In genomic region chr5:122286547-122286946, GRCh38 we compare ENCODE assay signal across 28 cellular contexts. TPM values are rescaled to one million over a fixed set of nuclear protein-coding genes. Genes with fewer than 3 reads are reported as not detected.
"Had no signal": no experiment of that assay in that cellular context is flagged by ENCODE, and none has a peak within 500 bp of the region (broad histone marks: within the 10 kb centered on the region; RNA-seq: fewer than 3 reads in every experiment).

No MANE protein-coding gene starts in this region.

- ATAC-seq: gastroesophageal sphincter; natural killer cell; sciatic nerve; stimulated activated effector memory CD8-positive, alpha-beta T cell treated with anti-CD3 and anti-CD28 coated beads, Interleukin-12 subunit alpha, Interleukin-12 subunit beta, amount 100 ng/mL, for 72 hours had no signal

- H3K27ac ChIP-seq: breast epithelium, gastroesophageal sphincter, neutrophil, ovary, prostate gland, thoracic aorta, upper lobe of left lung had no signal

- H3K4me3 ChIP-seq: breast epithelium, gastroesophageal sphincter, ovary, prostate gland, thoracic aorta, upper lobe of left lung had no signal

- H3K9me3 ChIP-seq: neutrophil, ovary, prostate gland, thoracic aorta, upper lobe of left lung had no signal

- H3K4me1 Mint-ChIP-seq: activated naive CD4-positive, alpha-beta T cell treated with anti-CD3 and anti-CD28 coated beads, Interleukin-2, amount 10 ng/mL, durations not matched to agents 7 days and 5 days; immature natural killer cell; natural killer cell; stimulated activated effector memory CD8-positive, alpha-beta T cell treated with anti-CD3 and anti-CD28 coated beads, Interleukin-12 subunit alpha, Interleukin-12 subunit beta, amount 100 ng/mL, for 72 hours had no signal

- H3K27ac Mint-ChIP-seq: activated naive CD4-positive, alpha-beta T cell treated with anti-CD3 and anti-CD28 coated beads, Interleukin-2, amount 10 ng/mL, durations not matched to agents 7 days and 5 days; activated T-helper 1 cell treated with anti-CD3 and anti-CD28 coated beads, Interleukin-12 subunit alpha, Interleukin-12 subunit beta, Interleukin-2, Interleukin-4 antibody, amounts not matched to agents 30 ng/mL and 10 ng/mL and 1 ng/mL, durations not matched to agents 14 hours and 24 hours and 36 hours; dendritic cell treated with granulocyte-macrophage colony-stimulating factor and Interleukin-4, amounts not matched to agents 40 ng/mL and 50 ng/mL, for 4 days; immature natural killer cell; natural killer cell; stimulated activated effector memory CD8-positive, alpha-beta T cell treated with anti-CD3 and anti-CD28 coated beads, Interleukin-12 subunit alpha, Interleukin-12 subunit beta, amount 100 ng/mL, for 72 hours; stimulated activated naive CD8-positive, alpha-beta T cell treated with anti-CD3 and anti-CD28 coated beads, Interleukin-15, Interleukin-2, amounts not matched to agents 100 ng/mL and 50 ng/mL, for 24 hours had no signal

- H3K9me3 Mint-ChIP-seq: activated T-helper 1 cell treated with anti-CD3 and anti-CD28 coated beads, Interleukin-12 subunit alpha, Interleukin-12 subunit beta, Interleukin-2, Interleukin-4 antibody, amounts not matched to agents 30 ng/mL and 10 ng/mL and 1 ng/mL, durations not matched to agents 14 hours and 24 hours and 36 hours had no signal

- DNase-seq: activated CD4-positive, alpha-beta T cell treated with anti-CD3 and anti-CD28 coated beads for 4 hours; activated CD4-positive, alpha-beta T cell treated with anti-CD3 and anti-CD28 coated beads, Interleukin-2, amount 50 U/mL, for 48 hours; activated CD8-positive, alpha-beta memory T cell treated with anti-CD3 and anti-CD28 coated beads for 24 hours; activated effector memory CD4-positive, alpha-beta T cell treated with anti-CD3 and anti-CD28 coated beads, Interleukin-2, amount 50 U/mL, for 16 hours; activated naive CD4-positive, alpha-beta T cell treated with anti-CD3 and anti-CD28 coated beads, Interleukin-2, amount 10 ng/mL, durations not matched to agents 7 days and 5 days; amniotic stem cell; central memory CD4-positive, alpha-beta T cell; effector CD4-positive, alpha-beta T cell; hippocampal formation; immature natural killer cell; natural killer cell; ovary; retina; small intestine; stimulated activated CD4-positive, alpha-beta T cell treated with anti-CD3 and anti-CD28 coated beads, Interleukin-4, amount 100 ng/mL, for 24 hours; upper lobe of left lung had no signal

- H3K27me3 ChIP-seq: breast epithelium, gastroesophageal sphincter, neutrophil, ovary, upper lobe of left lung had no signal

- H3K27me3 Mint-ChIP-seq: activated naive CD4-positive, alpha-beta T cell treated with anti-CD3 and anti-CD28 coated beads, Interleukin-2, amount 10 ng/mL, durations not matched to agents 7 days and 5 days; dendritic cell treated with granulocyte-macrophage colony-stimulating factor and Interleukin-4, amounts not matched to agents 40 ng/mL and 50 ng/mL, for 4 days; stimulated activated naive CD8-positive, alpha-beta T cell treated with anti-CD3 and anti-CD28 coated beads, Interleukin-15, Interleukin-2, amounts not matched to agents 100 ng/mL and 50 ng/mL, for 24 hours had no signal

- H3K36me3 ChIP-seq: breast epithelium, gastroesophageal sphincter, neutrophil, ovary, prostate gland, thoracic aorta, upper lobe of left lung had no signal

- H3K4me3 Mint-ChIP-seq: activated naive CD4-positive, alpha-beta T cell treated with anti-CD3 and anti-CD28 coated beads, Interleukin-2, amount 10 ng/mL, durations not matched to agents 7 days and 5 days; activated T-helper 1 cell treated with anti-CD3 and anti-CD28 coated beads, Interleukin-12 subunit alpha, Interleukin-12 subunit beta, Interleukin-2, Interleukin-4 antibody, amounts not matched to agents 30 ng/mL and 10 ng/mL and 1 ng/mL, durations not matched to agents 14 hours and 24 hours and 36 hours; dendritic cell treated with granulocyte-macrophage colony-stimulating factor and Interleukin-4, amounts not matched to agents 40 ng/mL and 50 ng/mL, for 4 days; immature natural killer cell; natural killer cell; stimulated activated effector memory CD8-positive, alpha-beta T cell treated with anti-CD3 and anti-CD28 coated beads, Interleukin-12 subunit alpha, Interleukin-12 subunit beta, amount 100 ng/mL, for 72 hours; stimulated activated naive CD8-positive, alpha-beta T cell treated with anti-CD3 and anti-CD28 coated beads, Interleukin-15, Interleukin-2, amounts not matched to agents 100 ng/mL and 50 ng/mL, for 24 hours had no signal

- H3K4me1 ChIP-seq: breast epithelium, prostate gland, upper lobe of left lung had no signal

- H3K36me3 Mint-ChIP-seq: activated naive CD4-positive, alpha-beta T cell treated with anti-CD3 and anti-CD28 coated beads, Interleukin-2, amount 10 ng/mL, durations not matched to agents 7 days and 5 days; immature natural killer cell; natural killer cell; stimulated activated effector memory CD8-positive, alpha-beta T cell treated with anti-CD3 and anti-CD28 coated beads, Interleukin-12 subunit alpha, Interleukin-12 subunit beta, amount 100 ng/mL, for 72 hours had no signal

RNA-seq across cellular contexts. Expression of gene SNCAIP, which starts 25.5 kb away (rescaled TPM):
- total RNA-seq: activated T-helper 1 cell treated with anti-CD3 and anti-CD28 coated beads, Interleukin-12 subunit alpha, Interleukin-12 subunit beta, Interleukin-2, Interleukin-4 antibody, amounts not matched to agents 30 ng/mL and 10 ng/mL and 1 ng/mL, durations not matched to agents 14 hours and 24 hours and 36 hours; mononuclear cell; T-helper 1 cell treated with Interleukin-12 subunit alpha and Interleukin-12 subunit beta and Interleukin-4 antibody, amounts not matched to agents 30 ng/mL and 1 ng/mL, for 36 hours had no signal
- polyA plus RNA-seq: immature natural killer cell had no signal
